1 cellular context compared by ENCODE assay signal in genomic region chr14:99517046-99517642, GRCh38.
TF ChIP-seq lines count a peak whose summit lies in the region.

No MANE protein-coding gene starts in this region.

TF ChIP-seq in WTC11, 78 proteins besides CTCF, POLR2A, EP300 and RAD21 (continued from another document):
- TF ChIP-seq AFF4 (CRISPR knock-in tag; IDR thresholded peaks at IDR 0.05; ENCODE audit: borderline replicate concordance) (no peak), NFATC4 (CRISPR knock-in tag; IDR thresholded peaks at IDR 0.05) (no peak), NR3C1 (CRISPR knock-in tag; conservative IDR thresholded peaks at IDR 0.05; ENCODE audit: low read depth) (no peak), ZNF263 (CRISPR knock-in tag; IDR thresholded peaks at IDR 0.05; ENCODE audit: low read depth) (no peak), SMAD4 (CRISPR knock-in tag; IDR thresholded peaks at IDR 0.05) (no peak), ZNF138 (CRISPR knock-in tag; conservative IDR thresholded peaks at IDR 0.05) (no peak), ZNF232 (CRISPR knock-in tag; IDR thresholded peaks at IDR 0.05) (no peak), FOXP4 (CRISPR knock-in tag; IDR thresholded peaks at IDR 0.05) (no peak), NFYB (CRISPR knock-in tag; conservative IDR thresholded peaks at IDR 0.05; ENCODE audit: low read depth) (no peak), ZNF317 (CRISPR knock-in tag; IDR thresholded peaks at IDR 0.05; ENCODE audit: borderline replicate concordance, low read depth) (no peak), CDX4 (CRISPR knock-in tag; IDR thresholded peaks at IDR 0.05; ENCODE audit: borderline replicate concordance) (no peak), JAZF1 (CRISPR knock-in tag; IDR thresholded peaks at IDR 0.05) (no peak), GABPB1 (CRISPR knock-in tag; IDR thresholded peaks at IDR 0.05) (no peak), ATF2 (CRISPR knock-in tag; IDR thresholded peaks at IDR 0.05; ENCODE audit: borderline replicate concordance, low read depth) (no peak)
